In genomic region chr4:159018062-159018629, GRCh38 we compare ENCODE assay signal across 9 cellular contexts.
DNase-seq lines count a peak whose midpoint lies in the region; ATAC-seq and TF ChIP-seq lines count a peak whose summit lies in the region.
"Had no signal": no experiment of that assay in that cellular context is flagged by ENCODE, and none has a peak within 500 bp of the region (broad histone marks: within the 10 kb centered on the region; RNA-seq: fewer than 3 reads in every experiment).

No MANE protein-coding gene starts in this region.

- no peaks in the 10 kb centered on the region for H3K9me3 Mint-ChIP-seq in activated CD4-positive, alpha-beta T cell treated with anti-CD3 and anti-CD28 coated beads, Interleukin-2, amount 10 ng/mL, durations not matched to agents 7 days and 5 days
- H3K9me3 Mint-ChIP-seq: activated naive CD4-positive, alpha-beta T cell treated with anti-CD3 and anti-CD28 coated beads, Interleukin-2, amount 10 ng/mL, durations not matched to agents 7 days and 5 days had no signal

- H2AFZ ChIP-seq in neural cell (ENCODE audit: low read depth, low read length): no peak overlapping the region

- H3K27me3 ChIP-seq in neural cell (ENCODE audit: insufficient read depth, low read depth, low read length): no peaks in the 10 kb centered on the region

- no peak for TF ChIP-seq CTCF in neural cell (IDR thresholded peaks at IDR 0.05; ENCODE audit: poor library complexity, severe bottlenecking)

- H3K36me3 Mint-ChIP-seq in activated CD4-positive, alpha-beta T cell treated with anti-CD3 and anti-CD28 coated beads, Interleukin-2, amount 10 ng/mL, durations not matched to agents 7 days and 5 days (ENCODE audit: low read depth): no peaks in the 10 kb centered on the region
- H3K36me3 Mint-ChIP-seq: activated naive CD4-positive, alpha-beta T cell treated with anti-CD3 and anti-CD28 coated beads, Interleukin-2, amount 10 ng/mL, durations not matched to agents 7 days and 5 days had no signal

- no peaks in the 10 kb centered on the region for H3K4me1 Mint-ChIP-seq in activated CD4-positive, alpha-beta T cell treated with anti-CD3 and anti-CD28 coated beads, Interleukin-2, amount 10 ng/mL, durations not matched to agents 7 days and 5 days
- H3K4me1 Mint-ChIP-seq: activated naive CD4-positive, alpha-beta T cell treated with anti-CD3 and anti-CD28 coated beads, Interleukin-2, amount 10 ng/mL, durations not matched to agents 7 days and 5 days had no signal

- no peaks in the 10 kb centered on the region for H3K79me2 ChIP-seq in neural cell (replicated peaks; ENCODE audit: insufficient read depth, low read length)

- H3K27ac Mint-ChIP-seq in activated CD4-positive, alpha-beta T cell treated with anti-CD3 and anti-CD28 coated beads, Interleukin-2, amount 10 ng/mL, durations not matched to agents 7 days and 5 days: no peak overlapping the region
- H3K27ac Mint-ChIP-seq: activated naive CD4-positive, alpha-beta T cell treated with anti-CD3 and anti-CD28 coated beads, Interleukin-2, amount 10 ng/mL, durations not matched to agents 7 days and 5 days had no signal

- TF ChIP-seq EP300 in neural cell (conservative IDR thresholded peaks at IDR 0.05; ENCODE audit: poor library complexity, severe bottlenecking): no peak

- POLR2A ChIA-PET in activated CD4-positive, alpha-beta T cell treated with anti-CD3 and anti-CD28 coated beads, Interleukin-2, amount 10 ng/mL, durations not matched to agents 7 days and 5 days (lab: Charles Lee): interaction anchor here (0.6 kb wide), 1 partner anchor 303 kb away, joined by 8 read pairs; no protein-coding TSS in a partner anchor

- no peak overlapping the region for H3K4me3 ChIP-seq in neural cell (ENCODE audit: low read length)

- H3K9me2 ChIP-seq in neural cell (ENCODE audit: insufficient read depth, low read length): no peaks in the 10 kb centered on the region

- H4K20me1 ChIP-seq in neural cell (ENCODE audit: insufficient read depth): no peaks in the 10 kb centered on the region

- peaks cover 5% of the 10 kb centered on the region for H3F3A ChIP-seq in neural cell (ENCODE audit: insufficient read depth, low read length, poor library complexity, severe bottlenecking)

- H3K27ac ChIP-seq in neural cell (ENCODE audit: low read length): peak overlapping the region; percentile 74

- H3K27me3 Mint-ChIP-seq in activated CD4-positive, alpha-beta T cell treated with anti-CD3 and anti-CD28 coated beads, Interleukin-2, amount 10 ng/mL, durations not matched to agents 7 days and 5 days: peaks cover 2% of the 10 kb centered on the region

- ATAC-seq in GM19023 (IDR thresholded peaks at IDR 0.05; ENCODE audit: unreplicated experiment) (peak; percentile 93), HG02610 (IDR thresholded peaks at IDR 0.05; ENCODE audit: unreplicated experiment) (peak; percentile 99), HG03571 (IDR thresholded peaks at IDR 0.05; ENCODE audit: unreplicated experiment) (peak; percentile 95)

- no peak for TF ChIP-seq RAD21 in neural cell (conservative IDR thresholded peaks at IDR 0.05)

- no peak overlapping the region for H3K4me2 ChIP-seq in neural cell (ENCODE audit: low read length)

- no peak overlapping the region for H3K9ac ChIP-seq in neural cell (ENCODE audit: low read length)

- CTCF ChIA-PET in activated CD4-positive, alpha-beta T cell treated with anti-CD3 and anti-CD28 coated beads, Interleukin-2, amount 10 ng/mL, durations not matched to agents 7 days and 5 days (lab: Charles Lee): interaction anchor here (0.6 to 1.0 kb wide), 2 partner anchors 87 to 128 kb away, joined by 3 to 4 read pairs; no protein-coding TSS in a partner anchor

- no peaks in the 10 kb centered on the region for H3K9me3 ChIP-seq in neural cell (ENCODE audit: low read length)

- H3K36me3 ChIP-seq in neural cell (ENCODE audit: insufficient read depth, low read length): no peaks in the 10 kb centered on the region

- no peak for DNase-seq in activated CD4-positive, alpha-beta T cell treated with anti-CD3 and anti-CD28 coated beads, Interleukin-2, amount 10 ng/mL, durations not matched to agents 7 days and 5 days
- DNase-seq in iPS-NIHi7 (ENCODE audit: extremely low spot score) (no peak), NCI-H1092 treated with DMSO at 0.1 percent for 48 hours (lab: John Stamatoyannopoulos, UW) (no peak), NCI-H187 (lab: John Stamatoyannopoulos, UW) (no peak)
- DNase-seq: activated naive CD4-positive, alpha-beta T cell treated with anti-CD3 and anti-CD28 coated beads, Interleukin-2, amount 10 ng/mL, durations not matched to agents 7 days and 5 days had no signal

- H3K4me3 Mint-ChIP-seq in activated CD4-positive, alpha-beta T cell treated with anti-CD3 and anti-CD28 coated beads, Interleukin-2, amount 10 ng/mL, durations not matched to agents 7 days and 5 days: no peak overlapping the region
- H3K4me3 Mint-ChIP-seq: activated naive CD4-positive, alpha-beta T cell treated with anti-CD3 and anti-CD28 coated beads, Interleukin-2, amount 10 ng/mL, durations not matched to agents 7 days and 5 days had no signal

TF ChIP-seq in neural cell, 6 proteins besides CTCF, POLR2A, EP300 and RAD21:
- TF ChIP-seq MXI1 (conservative IDR thresholded peaks at IDR 0.05; ENCODE audit: poor library complexity, severe bottlenecking) (no peak), EZH2 (IDR thresholded peaks at IDR 0.05; ENCODE audit: borderline replicate concordance, insufficient read depth, low read length, poor library complexity, severe bottlenecking) (no peak), REST (IDR thresholded peaks at IDR 0.05; ENCODE audit: borderline replicate concordance) (no peak), TAF1 (IDR thresholded peaks at IDR 0.05; ENCODE audit: low read depth) (no peak), POLR2AphosphoS5 (IDR thresholded peaks at IDR 0.05) (no peak), SMC3 (conservative IDR thresholded peaks at IDR 0.05; ENCODE audit: poor library complexity) (no peak)
TF ChIP-seq in neural cell: peak in this region for 0.
